In genomic region chr5:44914221-44914620, GRCh38 we compare ENCODE assay signal across 19 cellular contexts.
"Had no signal": no experiment of that assay in that cellular context is flagged by ENCODE, and none has a peak within 500 bp of the region (broad histone marks: within the 10 kb centered on the region; RNA-seq: fewer than 3 reads in every experiment).

No MANE protein-coding gene starts in this region.

- H3K4me1 ChIP-seq: SJSA1 had no signal

- H3K27ac ChIP-seq: SJSA1, SK-N-MC had no signal

- DNase-seq: KBM-7; NCI-H1092 treated with DMSO at 0.1 percent for 48 hours; NCI-H1436; NCI-H1694; NCI-H187 treated with DMSO at 0.1 percent for 48 hours; NCI-H2081; NCI-H2107; NCI-H2227 treated with DMSO at 0.1 percent for 48 hours; NCI-H446; NCI-H510A; NCI-H524 treated with DMSO at 0.1 percent for 48 hours; NCI-H774; NK-92 treated with Interleukin-12 subunit alpha and Interleukin-12 subunit beta, amount 100 ng/mL, for 24 hours; Right ventricle myocardium superior; SIG-M5; T-helper 2 cell had no signal

- H3K27me3 ChIP-seq: SJSA1 had no signal

- FAIRE-seq: RCC 7860 had no signal

- H3K36me3 ChIP-seq: SJSA1 had no signal

- H3K4me3 ChIP-seq: SJSA1, SK-N-MC had no signal
